11 cellular contexts compared by ENCODE assay signal in genomic region chrX:30864383-30864785, GRCh38. TPM values are rescaled to one million over a fixed set of nuclear protein-coding genes. Genes with fewer than 3 reads are reported as not detected.
A peak's percentile ranks its signal among the peaks of the same experiment; 100 is the strongest.
DNase-seq lines count a peak whose midpoint lies in the region; ATAC-seq, FAIRE-seq and TF ChIP-seq lines count a peak whose summit lies in the region.
"Had no signal": no experiment of that assay in that cellular context is flagged by ENCODE, and none has a peak within 500 bp of the region (broad histone marks: within the 10 kb centered on the region; RNA-seq: fewer than 3 reads in every experiment).

No MANE protein-coding gene starts in this region.

- H3K9me3 ChIP-seq in SK-N-MC (ENCODE audit: low read depth, low read length), result no peaks in the 10 kb centered on the region
- H3K9me3 ChIP-seq in spleen, result no peaks in the 10 kb centered on the region
- no peaks in the 10 kb centered on the region for H3K9me3 ChIP-seq in small intestine (ENCODE audit: control insufficient read depth, low read depth)

- ATAC-seq in HG02759 (IDR thresholded peaks at IDR 0.05; ENCODE audit: unreplicated experiment) (peak; percentile 48), GM21619 (IDR thresholded peaks at IDR 0.05; ENCODE audit: unreplicated experiment) (no peak)
- ATAC-seq: activated naive CD4-positive, alpha-beta T cell treated with anti-CD3 and anti-CD28 coated beads, Interleukin-2, amount 50 U/mL, for 72 hours had no signal

- peaks cover 0 to 10% (median 3%) of the 10 kb centered on the region in 6 donors for H3K4me1 ChIP-seq in spleen
- H3K4me1 ChIP-seq in small intestine (ENCODE audit: control insufficient read depth in 2 of 2, insufficient read depth in 1 of 2, low read depth in 1 of 2, low read length in 1 of 2), result no peaks in the 10 kb centered on the region

- peak overlapping the region; percentile 25; the same call in 1 of the 2 replicates for H3K27ac ChIP-seq in SK-N-MC
- peak overlapping the region in 5 of 8 donors; percentile 4 to 60 (median 44) for H3K27ac ChIP-seq in spleen
- H3K27ac ChIP-seq in small intestine (ENCODE audit: low read depth in 1 of 2, low read length in 1 of 2), result peak overlapping the region in 1 of 2 donors; percentile 14

- no peak for FAIRE-seq in small intestine (lab: Jason Lieb, UNC)

- no peak for TF ChIP-seq CTCF in spleen (IDR thresholded peaks at IDR 0.05 in 8 of 11, conservative IDR thresholded peaks at IDR 0.05 in 3 of 11)
- no peak for TF ChIP-seq CTCF in GM10248 (IDR thresholded peaks at IDR 0.05; ENCODE audit: control extremely low read depth, extremely low read depth, low read depth, missing control alignments)

- H3K9ac ChIP-seq in SK-N-MC (ENCODE audit: insufficient read length), result no peak overlapping the region

- 57 to 75% (median 65%) methylated on average over 1 of the region's 1 CpG for WGBS in spleen, 5 donors
- 52 to 73% (median 72%) methylated on average over 1 of the region's 1 CpG for WGBS in small intestine, 3 donors

- H3K4me3 ChIP-seq in SK-N-MC (no peak overlapping the region; the same call in 1 of the 2 replicates), spleen (no peak overlapping the region), small intestine (ENCODE audit: low read depth in 1 of 2, low read length in 2 of 2) (no peak overlapping the region)

- H3K27me3 ChIP-seq in spleen (replicated peaks in 1 of 7), result no peaks in the 10 kb centered on the region
- no peaks in the 10 kb centered on the region for H3K27me3 ChIP-seq in small intestine (ENCODE audit: control insufficient read depth in 2 of 2, insufficient read depth in 2 of 2, low read length in 2 of 2)

- intact Hi-C loops in spleen (cut with DNase I; ENCODE audit: low total_unique reads), result no loop called here

- H3K36me3 ChIP-seq in SK-N-MC (ENCODE audit: insufficient read depth, low read length) (no peaks in the 10 kb centered on the region), spleen (peaks cover 0 to 22% (median 0%) of the 10 kb centered on the region in 6 donors), small intestine (ENCODE audit: control insufficient read depth in 2 of 2, insufficient read depth in 2 of 2, low read length in 2 of 2) (no peaks in the 10 kb centered on the region)

- DNase-seq in SK-N-MC (ENCODE audit: low read depth, low spot score) (no peak), left kidney (ENCODE audit: low read depth, low spot score) (peak; percentile 11), spleen (no peak), GM10248 (ENCODE audit: extremely low spot score) (no peak), HK-2 (ENCODE audit: unreplicated experiment) (no peak), small intestine (no peak)
- DNase-seq: CD4-positive, alpha-beta T cell; T-helper 2 cell had no signal

- POLR2A ChIA-PET in GM10248 (lab: Yijun Ruan, JAX), result no interaction called here

- TF ChIP-seq POLR2A in spleen (IDR thresholded peaks at IDR 0.05), result no peak

- CTCF ChIA-PET in GM10248 (lab: Yijun Ruan, JAX), result interaction anchor here (0.5 to 1.7 kb wide), 6 partner anchors 9 to 294 kb away, joined by 3 to 5 read pairs (median 3); no protein-coding TSS in a partner anchor

RNA-seq across cellular contexts. Expression of gene TAB3, which starts 24.7 kb away (rescaled TPM):
- 10 to 100 TPM; 17.7 to 52.5 (median 23.8) TPM for total RNA-seq in spleen
- polyA plus RNA-seq in spleen (1 to 10 TPM; 5.5 to 7.3 (median 6.8) TPM), small intestine (1 to 10 TPM; 5.4 to 8.3 (median 7.4) TPM)
